ENCODE assay signal across 9 cellular contexts in the genomic region with DNA sequence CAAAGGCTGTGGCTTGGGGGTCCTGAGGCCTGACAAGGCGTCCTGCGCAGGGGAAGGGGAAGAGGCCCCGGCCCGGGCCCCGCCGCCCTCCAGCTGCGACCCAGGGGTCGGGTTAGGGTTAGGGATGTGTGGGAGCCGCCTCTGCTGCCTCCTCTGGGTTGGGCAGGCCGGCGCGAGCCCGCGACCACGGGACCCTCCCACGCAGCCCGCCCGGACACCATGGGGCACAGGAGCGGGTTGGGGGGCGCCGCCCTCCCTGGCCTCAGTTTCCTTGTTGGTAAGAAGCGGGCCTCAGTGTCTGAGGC. TPM values are rescaled to one million over a fixed set of nuclear protein-coding genes. Genes with fewer than 3 reads are reported as not detected.
DNase-seq lines count a peak whose midpoint lies in the region; ATAC-seq, FAIRE-seq and TF ChIP-seq lines count a peak whose summit lies in the region.
"Had no signal": no experiment of that assay in that cellular context is flagged by ENCODE, and none has a peak within 500 bp of the region (broad histone marks: within the 10 kb centered on the region; RNA-seq: fewer than 3 reads in every experiment).

No MANE protein-coding gene starts in this region.

- peaks cover 15% of the 10 kb centered on the region for H3F3A ChIP-seq in DOHH2 (ENCODE audit: control insufficient read depth, insufficient read depth)

- H3K27ac ChIP-seq in DOHH2 (ENCODE audit: low read depth, low read length) (peak overlapping the region; percentile 100), GM12878 (ENCODE audit: control insufficient read depth, insufficient read depth) (peak overlapping the region; percentile 76), right lobe of liver (peak overlapping the region; percentile 15 to 67 (median 59)), uterus (peak overlapping the region; percentile 63 to 67)

- FAIRE-seq in GM12878 (lab: Jason Lieb, UNC), result no peak
- no peak for FAIRE-seq in RCC 7860 (lab: Jason Lieb, UNC)

- no peak for TF ChIP-seq CTCF in DOHH2 (IDR thresholded peaks at IDR 0.05; ENCODE audit: low read depth, low read length, poor library complexity, severe bottlenecking)
- TF ChIP-seq CTCF in GM12878 (IDR thresholded peaks at IDR 0.05 in 2 of 3, conservative IDR thresholded peaks at IDR 0.05 in 1 of 3; ENCODE audit: control insufficient read depth in 2 of 3, extremely low read depth in 1 of 3, insufficient read depth in 1 of 3, low read depth in 3 of 3, low read length in 3 of 3), result no peak
- TF ChIP-seq CTCF in right lobe of liver (IDR thresholded peaks at IDR 0.05), result no peak
- TF ChIP-seq CTCF in uterus (IDR thresholded peaks at IDR 0.05), result no peak

- WGBS in GM12878 (ENCODE audit: insufficient coverage, insufficient replicate concordance, low lambda C conversion rate, missing lambda C conversion rate), result 0% methylated on average over 7 of the region's 22 CpGs
- 0% methylated on average over 3 of the region's 22 CpGs for WGBS in right lobe of liver (ENCODE audit: insufficient coverage, low coverage, low lambda C conversion rate, missing lambda C conversion rate)

- H3K36me3 ChIP-seq in DOHH2 (ENCODE audit: control insufficient read depth, low read length), result peaks cover 44% of the 10 kb centered on the region
- H3K36me3 ChIP-seq in GM12878 (ENCODE audit: control insufficient read depth in 2 of 2, insufficient read depth in 2 of 2, low read length in 1 of 2), result peaks cover 0 to 4% of the 10 kb centered on the region in 2 experiments; a peak in 2 of 4 replicates
- H3K36me3 ChIP-seq in right lobe of liver, result peaks cover 0 to 21% (median 3%) of the 10 kb centered on the region in 4 donors
- no peaks in the 10 kb centered on the region for H3K36me3 ChIP-seq in uterus

- no peaks in the 10 kb centered on the region for H3K9me3 ChIP-seq in DOHH2 (ENCODE audit: control insufficient read depth, insufficient read depth, low read length)
- no peaks in the 10 kb centered on the region for H3K9me3 ChIP-seq in GM12878 (replicated peaks; ENCODE audit: control insufficient read depth, insufficient read depth, low read length)
- H3K9me3 ChIP-seq in right lobe of liver, result no peaks in the 10 kb centered on the region
- no peaks in the 10 kb centered on the region for H3K9me3 ChIP-seq in uterus

- POLR2A ChIA-PET in GM12878 (lab: Charles Lee) (interaction anchor here (3.4 to 7.3 kb wide), 2 partner anchors 13 to 20 kb away, joined by 16 to 60 read pairs; partner anchors contain the start of genes ANTKMT, CCDC78 and HAGHL), HEK293T (lab: Yijun Ruan, JAX) (interaction anchor here (0.6 to 3.5 kb wide), 10 partner anchors 8 to 54 kb away, joined by 3 to 16 read pairs (median 4); partner anchors contain the start of genes ANTKMT and CCDC78)

- peaks cover 54% of the 10 kb centered on the region for H3K4me1 ChIP-seq in DOHH2 (ENCODE audit: control insufficient read depth, low read length)
- H3K4me1 ChIP-seq in GM12878 (ENCODE audit: control insufficient read depth, insufficient read depth, low read length), result peaks cover 33% of the 10 kb centered on the region
- peaks cover 0 to 12% (median 5%) of the 10 kb centered on the region in 4 donors for H3K4me1 ChIP-seq in right lobe of liver
- peaks cover 0 to 12% of the 10 kb centered on the region in 2 donors for H3K4me1 ChIP-seq in uterus

- H3K4me2 ChIP-seq in DOHH2 (ENCODE audit: low read length), result peak overlapping the region; percentile 100
- H3K4me2 ChIP-seq in GM12878 (ENCODE audit: control insufficient read depth, insufficient read depth), result peak overlapping the region; percentile 90

- SMC1A ChIA-PET in GM12878 (lab: Charles Lee; ENCODE audit: uncharacterized antibody, unreplicated experiment), result no interaction called here

- no peak for TF ChIP-seq RAD21 in GM12878 (IDR thresholded peaks at IDR 0.05; ENCODE audit: insufficient read depth, low read depth, low read length)

- H2AFZ ChIP-seq in GM12878 (ENCODE audit: control insufficient read depth, low read depth, low read length), result peak overlapping the region; percentile 42

- ATAC-seq in HG03159 (IDR thresholded peaks at IDR 0.05; ENCODE audit: unreplicated experiment), result peak; percentile 20
- peak; percentile 39 for ATAC-seq in GM12878
- ATAC-seq in right lobe of liver, result peak; percentile 25 to 37 (median 31)

- TF ChIP-seq EP300 in GM12878 (IDR thresholded peaks at IDR 0.05; ENCODE audit: borderline replicate concordance in 1 of 2, control insufficient read depth in 1 of 2, low read depth in 2 of 2, low read length in 2 of 2), result no peak

- H4K20me1 ChIP-seq in DOHH2 (ENCODE audit: control insufficient read depth, insufficient read depth, low read depth, low read length) (no peaks in the 10 kb centered on the region), GM12878 (ENCODE audit: control insufficient read depth, insufficient read depth) (no peaks in the 10 kb centered on the region)

- H3K79me2 ChIP-seq in DOHH2 (ENCODE audit: control insufficient read depth, low read length) (peaks cover 38% of the 10 kb centered on the region), GM12878 (ENCODE audit: control insufficient read depth, insufficient read depth, low read length) (peaks cover 16% of the 10 kb centered on the region)

- in situ Hi-C loops in GM12878 (cut with MboI), result loop anchor here (5.0 kb wide), 1 partner anchor 47 kb away; the partner anchor contains the start of genes CHTF18 and RPUSD1

- intact Hi-C loops in GM12878 (cut with micrococcal nuclease; ENCODE audit: unreplicated experiment), result loop anchor here (2.0 to 5.0 kb wide), 2 partner anchors 20 to 47 kb away; partner anchors contain the start of genes ANTKMT, CHTF18 and RPUSD1
- intact Hi-C loops in right lobe of liver (cut with DNase I), result no loop called here
- intact Hi-C loops in uterus (cut with DNase I; ENCODE audit: low total_unique reads), result no loop called here

- DNase-seq in GM12878 (ENCODE audit: low read depth, low spot score) (no peak), right lobe of liver (no peak), uterus (no peak), HEK293T (ENCODE audit: extremely low spot score) (no peak), HuH-7.5 (ENCODE audit: low spot score) (no peak), RCC 7860 (ENCODE audit: low spot score) (no peak)

- TF ChIP-seq POLR2A in GM12878 (IDR thresholded peaks at IDR 0.05; ENCODE audit: low read depth, low read length), result no peak
- TF ChIP-seq POLR2A in right lobe of liver (IDR thresholded peaks at IDR 0.05), result no peak
- TF ChIP-seq POLR2A in uterus (IDR thresholded peaks at IDR 0.05), result no peak

- H3K27me3 ChIP-seq in DOHH2 (ENCODE audit: control insufficient read depth, low read length) (no peaks in the 10 kb centered on the region), GM12878 (replicated peaks in 1 of 2; ENCODE audit: control insufficient read depth in 2 of 2, insufficient read depth in 2 of 2, low read length in 1 of 2) (no peaks in the 10 kb centered on the region), right lobe of liver (no peaks in the 10 kb centered on the region), uterus (no peaks in the 10 kb centered on the region)

- RAD21 ChIA-PET in GM12878 (lab: Charles Lee; ENCODE audit: unreplicated experiment), result no interaction called here

- CTCF ChIA-PET in GM12878 (lab: Yijun Ruan, JAX) (interaction anchor here (0.7 to 2.2 kb wide), 6 partner anchors 11 to 28 kb away, joined by 3 to 10 read pairs (median 5); partner anchors contain the start of gene METRN), HEK293T (lab: Yijun Ruan, JAX) (interaction anchor here (1.2 to 1.7 kb wide), 3 partner anchors 16 to 25 kb away, joined by 3 to 4 read pairs (median 4); partner anchors contain the start of gene METRN)

- H3K9ac ChIP-seq in GM12878 (ENCODE audit: control insufficient read depth, insufficient read depth, low read length), result peak overlapping the region; percentile 93

- BruUV-seq in GM12878 (replicated peaks; lab: Mats Ljungman, UMichigan), result no TSS peak

- H3K9me2 ChIP-seq in DOHH2 (replicated peaks; ENCODE audit: control insufficient read depth, low read length), result no peaks in the 10 kb centered on the region

- peak overlapping the region; percentile 96 for H3K4me3 ChIP-seq in DOHH2 (ENCODE audit: low read length)
- H3K4me3 ChIP-seq in GM12878, result peak overlapping the region; percentile 90
- peak overlapping the region; percentile 97 to 100 (median 98) for H3K4me3 ChIP-seq in right lobe of liver
- H3K4me3 ChIP-seq in uterus, result peak overlapping the region; percentile 63 to 91

RNA-seq across cellular contexts. Expression of gene CIAO3, which starts 0.4 kb away (rescaled TPM):
- total RNA-seq in GM12878 (2013; cell fraction: nucleolus; rRNA removed), result 153 and 173 TPM in 2 replicates
- total RNA-seq in GM12878 (2014; rRNA removed) (31.9 and 37.4 TPM in 2 replicates), GM12878 (2014; rRNA removed; fragmentation: Illumina TruSeq; extraction: Trizol) (12.7 TPM in 2 replicates), GM12878 (2021) (30.2 and 33.5 TPM in 2 replicates), right lobe of liver (10 to 100 TPM; 11.9 to 26.1 (median 17.3) TPM), uterus (10 to 100 TPM; 14.1 to 43.3 (median 25.0) TPM)
- 16.8 TPM for polyA plus RNA-seq in GM12878 (2011; ENCODE audit: low read depth)
- polyA plus RNA-seq in GM12878 (2011; rRNA removed) (24.6 and 29.7 TPM in 2 replicates), GM12878 (2014; fragmentation: Illumina TruSeq; extraction: Trizol) (4.9 and 11.5 TPM in 2 replicates), GM12878 (2014; fragmentation: Nextera tagmentation; extraction: Ambion mirVana) (1 to 10 TPM; 1.4 to 4.0 TPM), GM12878 (2014; rRNA removed) (36.3 and 49.5 TPM in 2 replicates), GM12878 (2016; fragmentation: Nextera tagmentation; extraction: Ambion mirVana) (10 to 100 TPM; 36.3 to 37.5 TPM)
- 38.9 and 47.3 TPM in 2 replicates for polyA plus RNA-seq in GM12878 (2011; cell fraction: cytosol; rRNA removed)
- polyA plus RNA-seq in GM12878 (2011; cell fraction: nucleus; rRNA removed), result 179 and 201 TPM in 2 replicates
- polyA plus RNA-seq in GM12878 (2012), result 21.4 and 28.0 TPM in 2 replicates
- polyA minus RNA-seq in GM12878 (2011; rRNA and poly(A)+ RNA removed), result 27.0 and 44.8 TPM in 2 replicates
- polyA minus RNA-seq in GM12878 (2011; cell fraction: cytosol; rRNA and poly(A)+ RNA removed), result 11.6 and 13.6 TPM in 2 replicates
- 67.1 and 98.5 TPM in 2 replicates for polyA minus RNA-seq in GM12878 (2011; cell fraction: nucleus; rRNA and poly(A)+ RNA removed)

RNA-seq across cellular contexts. Expression of gene HAGHL, which starts 13.5 kb away (rescaled TPM):
- 32.8 and 34.9 TPM in 2 replicates for total RNA-seq in GM12878 (2013; cell fraction: nucleolus; rRNA removed)
- total RNA-seq in GM12878 (2014; rRNA removed) (27.5 and 30.2 TPM in 2 replicates), GM12878 (2014; rRNA removed; fragmentation: Illumina TruSeq; extraction: Trizol) (8.5 and 9.5 TPM in 2 replicates), GM12878 (2021) (44.5 and 48.2 TPM in 2 replicates), right lobe of liver (1 to 10 TPM in 4 of 6 experiments, under 1 TPM in 2; 0.83 to 2.5 (median 1.3) TPM), uterus (1 to 10 TPM in 2 of 4 donors, not detected in 2; 1.0 to 3.4 TPM)
- polyA plus RNA-seq in GM12878 (2011; ENCODE audit: low read depth), result 2.6 TPM
- polyA plus RNA-seq in GM12878 (2011; rRNA removed) (5.9 and 14.0 TPM in 2 replicates), GM12878 (2014; fragmentation: Illumina TruSeq; extraction: Trizol) (0.41 and 1.9 TPM in 2 replicates), GM12878 (2014; fragmentation: Nextera tagmentation; extraction: Ambion mirVana) (under 1 TPM; 0.23 to 0.68 TPM), GM12878 (2014; rRNA removed) (44.6 and 46.2 TPM in 2 replicates), GM12878 (2016; fragmentation: Nextera tagmentation; extraction: Ambion mirVana) (10 to 100 TPM; 18.8 to 23.5 TPM)
- 31.6 and 70.5 TPM in 2 replicates for polyA plus RNA-seq in GM12878 (2011; cell fraction: cytosol; rRNA removed)
- polyA plus RNA-seq in GM12878 (2011; cell fraction: nucleus; rRNA removed), result 267 and 349 TPM in 2 replicates
- polyA plus RNA-seq in GM12878 (2012), result 13.8 and 18.3 TPM in 2 replicates
- 3.9 and 5.0 TPM in 2 replicates for polyA minus RNA-seq in GM12878 (2011; rRNA and poly(A)+ RNA removed)
- polyA minus RNA-seq in GM12878 (2011; cell fraction: cytosol; rRNA and poly(A)+ RNA removed), result 9.0 and 10.6 TPM in 2 replicates
- 20.1 and 26.0 TPM in 2 replicates for polyA minus RNA-seq in GM12878 (2011; cell fraction: nucleus; rRNA and poly(A)+ RNA removed)

RNA-seq across cellular contexts. Expression of gene CCDC78, which starts 14.2 kb away (rescaled TPM):
- total RNA-seq in GM12878 (2013; cell fraction: nucleolus; rRNA removed), result 22.0 and 22.6 TPM in 2 replicates
- total RNA-seq in GM12878 (2014; rRNA removed) (12.2 and 16.2 TPM in 2 replicates), GM12878 (2014; rRNA removed; fragmentation: Illumina TruSeq; extraction: Trizol) (3.0 and 4.7 TPM in 2 replicates), GM12878 (2021) (16.2 and 18.7 TPM in 2 replicates), right lobe of liver (under 1 TPM in 1 of 6 experiments, not detected in 5; 0.31 TPM), uterus (1 to 10 TPM in 3 of 4 donors, not detected in 1; 1.3 to 5.3 (median 2.3) TPM)
- polyA plus RNA-seq in GM12878 (2011; ENCODE audit: low read depth), result 1.5 TPM
- polyA plus RNA-seq in GM12878 (2011; rRNA removed) (3.2 and 7.2 TPM in 2 replicates), GM12878 (2014; fragmentation: Illumina TruSeq; extraction: Trizol) (1.1 and 2.5 TPM in 2 replicates), GM12878 (2014; fragmentation: Nextera tagmentation; extraction: Ambion mirVana) (under 1 TPM; 0.10 to 0.97 TPM), GM12878 (2014; rRNA removed) (26.2 and 32.6 TPM in 2 replicates), GM12878 (2016; fragmentation: Nextera tagmentation; extraction: Ambion mirVana) (1 to 10 TPM; 3.1 to 6.1 TPM)
- 6.3 and 14.9 TPM in 2 replicates for polyA plus RNA-seq in GM12878 (2011; cell fraction: cytosol; rRNA removed)
- polyA plus RNA-seq in GM12878 (2011; cell fraction: nucleus; rRNA removed), result 244 and 248 TPM in 2 replicates
- 7.9 and 9.8 TPM in 2 replicates for polyA plus RNA-seq in GM12878 (2012)
- 2.3 and 5.2 TPM in 2 replicates for polyA minus RNA-seq in GM12878 (2011; rRNA and poly(A)+ RNA removed)
- polyA minus RNA-seq in GM12878 (2011; cell fraction: cytosol; rRNA and poly(A)+ RNA removed), result 0.52 and 2.0 TPM in 2 replicates
- polyA minus RNA-seq in GM12878 (2011; cell fraction: nucleus; rRNA and poly(A)+ RNA removed), result 17.3 and 25.4 TPM in 2 replicates

RNA-seq across cellular contexts. Expression of gene ANTKMT, which starts 19.5 kb away (rescaled TPM):
- 9.4 and 11.3 TPM in 2 replicates for total RNA-seq in GM12878 (2013; cell fraction: nucleolus; rRNA removed)
- 38.4 and 51.7 TPM in 2 replicates for total RNA-seq in GM12878 (2014; rRNA removed)
- total RNA-seq in GM12878 (2014; rRNA removed; fragmentation: Illumina TruSeq; extraction: Trizol), result 7.1 and 9.3 TPM in 2 replicates
- 60.5 and 67.8 TPM in 2 replicates for total RNA-seq in GM12878 (2021)
- polyA plus RNA-seq in GM12878 (2011; ENCODE audit: low read depth), result 0.75 TPM
- 3.3 and 5.6 TPM in 2 replicates for polyA plus RNA-seq in GM12878 (2011; rRNA removed)
- polyA plus RNA-seq in GM12878 (2011; cell fraction: cytosol; rRNA removed), result 20.1 and 37.9 TPM in 2 replicates
- polyA plus RNA-seq in GM12878 (2011; cell fraction: nucleus; rRNA removed), result 37.1 and 61.4 TPM in 2 replicates
- 10.8 and 14.9 TPM in 2 replicates for polyA plus RNA-seq in GM12878 (2012)
- polyA plus RNA-seq in GM12878 (2014; fragmentation: Illumina TruSeq; extraction: Trizol), result 0.62 TPM in 1 of 2 replicates, not detected in the other
- 1 to 10 TPM in 1 of 2 experiments, under 1 TPM in 1; 0.58 to 3.1 TPM for polyA plus RNA-seq in GM12878 (2014; fragmentation: Nextera tagmentation; extraction: Ambion mirVana)
- 39.2 and 42.3 TPM in 2 replicates for polyA plus RNA-seq in GM12878 (2014; rRNA removed)
- 10 to 100 TPM; 44.5 to 54.8 TPM for polyA plus RNA-seq in GM12878 (2016; fragmentation: Nextera tagmentation; extraction: Ambion mirVana)
- polyA minus RNA-seq in GM12878 (2011; rRNA and poly(A)+ RNA removed), result 0.73 and 2.0 TPM in 2 replicates
- 7.2 and 7.3 TPM in 2 replicates for polyA minus RNA-seq in GM12878 (2011; cell fraction: cytosol; rRNA and poly(A)+ RNA removed)
- polyA minus RNA-seq in GM12878 (2011; cell fraction: nucleus; rRNA and poly(A)+ RNA removed), result 14.4 and 28.4 TPM in 2 replicates
- total RNA-seq in right lobe of liver, result 10 to 100 TPM; 19.7 to 56.0 (median 28.2) TPM
- total RNA-seq in uterus, result 10 to 100 TPM in 3 of 4 donors, 1 to 10 TPM in 1; 6.2 to 21.1 (median 19.1) TPM

RNA-seq across cellular contexts. Expression of gene MSLN, which starts 20.1 kb away (rescaled TPM):
- total RNA-seq in GM12878 (2013; cell fraction: nucleolus; rRNA removed), result 0.69 and 1.6 TPM in 2 replicates
- not detected in 2 replicates for total RNA-seq in GM12878 (2014; rRNA removed)
- not detected in 2 replicates for total RNA-seq in GM12878 (2014; rRNA removed; fragmentation: Illumina TruSeq; extraction: Trizol)
- not detected in 2 replicates for total RNA-seq in GM12878 (2021)
- polyA plus RNA-seq in GM12878 (2011; ENCODE audit: low read depth), result not detected
- polyA plus RNA-seq in GM12878 (2011; rRNA removed), result 0.08 TPM in 1 of 2 replicates, not detected in the other
- polyA plus RNA-seq in GM12878 (2011; cell fraction: cytosol; rRNA removed), result 0.03 TPM in 1 of 2 replicates, not detected in the other
- 0.20 and 0.40 TPM in 2 replicates for polyA plus RNA-seq in GM12878 (2011; cell fraction: nucleus; rRNA removed)
- 0.18 TPM in 1 of 2 replicates, not detected in the other for polyA plus RNA-seq in GM12878 (2012)
- polyA plus RNA-seq in GM12878 (2014; fragmentation: Illumina TruSeq; extraction: Trizol), result not detected in 2 replicates
- polyA plus RNA-seq in GM12878 (2014; fragmentation: Nextera tagmentation; extraction: Ambion mirVana), result not detected
- not detected in 2 replicates for polyA plus RNA-seq in GM12878 (2014; rRNA removed)
- not detected for polyA plus RNA-seq in GM12878 (2016; fragmentation: Nextera tagmentation; extraction: Ambion mirVana)
- not detected in 2 replicates for polyA minus RNA-seq in GM12878 (2011; rRNA and poly(A)+ RNA removed)
- 2.7 and 2.9 TPM in 2 replicates for polyA minus RNA-seq in GM12878 (2011; cell fraction: cytosol; rRNA and poly(A)+ RNA removed)
- polyA minus RNA-seq in GM12878 (2011; cell fraction: nucleus; rRNA and poly(A)+ RNA removed), result 0.12 and 0.29 TPM in 2 replicates
- under 1 TPM in 1 of 6 experiments, not detected in 5; 0.25 TPM for total RNA-seq in right lobe of liver
- 10 to 100 TPM in 3 of 4 donors, 1 to 10 TPM in 1; 4.6 to 30.8 (median 15.7) TPM for total RNA-seq in uterus
- total RNA-seq: LHCN-M2 had no signal
